Comparison of ENCODE assay signal across 2 cellular contexts in genomic region chr5:37757980-37758582, GRCh38.
TF ChIP-seq lines count a peak whose summit lies in the region.

No MANE protein-coding gene starts in this region.

TF ChIP-seq in GM12878, 131 proteins besides CTCF, POLR2A, EP300 and RAD21:
- TF ChIP-seq E4F1 (IDR thresholded peaks at IDR 0.05; ENCODE audit: borderline replicate concordance, partially characterized antibody) = no peak
- TF ChIP-seq MTA3 (IDR thresholded peaks at IDR 0.05; ENCODE audit: borderline replicate concordance, low read length) = no peak
- TF ChIP-seq RELB (IDR thresholded peaks at IDR 0.05; ENCODE audit: low read depth) = no peak
- no peak for TF ChIP-seq MLLT1 (IDR thresholded peaks at IDR 0.05)
- no peak for TF ChIP-seq GATAD2B (conservative IDR thresholded peaks at IDR 0.05; ENCODE audit: low read depth)
- TF ChIP-seq KAT2A (conservative IDR thresholded peaks at IDR 0.05; ENCODE audit: control insufficient read depth, low read depth, low read length) = no peak
- TF ChIP-seq MTA2 (IDR thresholded peaks at IDR 0.05; ENCODE audit: low read depth) = no peak
- TF ChIP-seq PAX5 (IDR thresholded peaks at IDR 0.05; ENCODE audit: borderline replicate concordance, low read depth, low read length) = no peak
- no peak for TF ChIP-seq MYC (IDR thresholded peaks at IDR 0.05; ENCODE audit: insufficient read depth, insufficient read length, insufficient replicate concordance, low read length, severe bottlenecking)
- TF ChIP-seq FOXM1 (IDR thresholded peaks at IDR 0.05; ENCODE audit: low read depth, low read length) = no peak
- no peak for TF ChIP-seq USF1 (IDR thresholded peaks at IDR 0.05; ENCODE audit: borderline replicate concordance, extremely low read length, insufficient read depth, low read depth, low read length)
- no peak for TF ChIP-seq TCF7 (IDR thresholded peaks at IDR 0.05; ENCODE audit: borderline replicate concordance)
- TF ChIP-seq SMC3 (IDR thresholded peaks at IDR 0.05; ENCODE audit: borderline replicate concordance, low read length) = no peak
- TF ChIP-seq ZNF217 (IDR thresholded peaks at IDR 0.05) = no peak
- no peak for TF ChIP-seq HDAC2 (IDR thresholded peaks at IDR 0.05)
- TF ChIP-seq MEF2A (IDR thresholded peaks at IDR 0.05; ENCODE audit: insufficient read depth, low read depth, low read length) = no peak
- no peak for TF ChIP-seq STAT1 (conservative IDR thresholded peaks at IDR 0.05)
- TF ChIP-seq TCF12 (IDR thresholded peaks at IDR 0.05; ENCODE audit: low read depth, low read length) = no peak
- TF ChIP-seq FOS (IDR thresholded peaks at IDR 0.05; ENCODE audit: borderline replicate concordance, extremely low read depth, insufficient read length) = no peak

TF ChIP-seq in HepG2, 621 proteins besides CTCF, POLR2A, EP300 and RAD21 (continued from another document):
- TF ChIP-seq POGK (CRISPR knock-in tag; conservative IDR thresholded peaks at IDR 0.05) = no peak
- no peak for TF ChIP-seq PRDM15 (CRISPR knock-in tag; IDR thresholded peaks at IDR 0.05)
- TF ChIP-seq THYN1 (CRISPR knock-in tag; IDR thresholded peaks at IDR 0.05; ENCODE audit: borderline replicate concordance, low read depth) = no peak
- TF ChIP-seq SALL2 (CRISPR knock-in tag; IDR thresholded peaks at IDR 0.05) = no peak
- no peak for TF ChIP-seq PAXIP1 (CRISPR knock-in tag; conservative IDR thresholded peaks at IDR 0.05)
- TF ChIP-seq TARDBP (CRISPR knock-in tag; IDR thresholded peaks at IDR 0.05) = no peak
- no peak for TF ChIP-seq ATF6 (CRISPR knock-in tag; conservative IDR thresholded peaks at IDR 0.05)
- no peak for TF ChIP-seq HNRNPK (IDR thresholded peaks at IDR 0.05; ENCODE audit: low read depth, low read length, poor library complexity, severe bottlenecking)
- TF ChIP-seq ZNF280D (CRISPR knock-in tag; IDR thresholded peaks at IDR 0.05) = no peak
- TF ChIP-seq ZNF784 (CRISPR knock-in tag; IDR thresholded peaks at IDR 0.05; ENCODE audit: borderline replicate concordance) = no peak
- no peak for TF ChIP-seq KDM6A (CRISPR knock-in tag; IDR thresholded peaks at IDR 0.05; ENCODE audit: low read depth)
- TF ChIP-seq ATM (IDR thresholded peaks at IDR 0.05; ENCODE audit: borderline replicate concordance) = no peak
- TF ChIP-seq MTF1 (CRISPR knock-in tag; IDR thresholded peaks at IDR 0.05) = no peak
- TF ChIP-seq ZNF552 (CRISPR knock-in tag; IDR thresholded peaks at IDR 0.05; ENCODE audit: borderline replicate concordance) = no peak
- no peak for TF ChIP-seq ZNF501 (CRISPR knock-in tag; IDR thresholded peaks at IDR 0.05)
- TF ChIP-seq KLF13 (CRISPR knock-in tag; IDR thresholded peaks at IDR 0.05) = no peak
- TF ChIP-seq CREB1 (IDR thresholded peaks at IDR 0.05) = no peak
- no peak for TF ChIP-seq CREB1 (CRISPR knock-in tag; IDR thresholded peaks at IDR 0.05)
- TF ChIP-seq ZNF225 (CRISPR knock-in tag; IDR thresholded peaks at IDR 0.05) = no peak
